19 cellular contexts compared by ENCODE assay signal in genomic region chr14:22526744-22527143, GRCh38.
A peak's percentile ranks its signal among the peaks of the same experiment; 100 is the strongest.
DNase-seq lines count a peak whose midpoint lies in the region; ATAC-seq, FAIRE-seq and TF ChIP-seq lines count a peak whose summit lies in the region.
"Had no signal": no experiment of that assay in that cellular context is flagged by ENCODE, and none has a peak within 500 bp of the region (broad histone marks: within the 10 kb centered on the region; RNA-seq: fewer than 3 reads in every experiment).

No MANE protein-coding gene starts in this region.

- no peaks in the 10 kb centered on the region for H3K9me3 Mint-ChIP-seq in activated naive CD4-positive, alpha-beta T cell treated with anti-CD3 and anti-CD28 coated beads, Interleukin-2, amount 10 ng/mL, durations not matched to agents 7 days and 5 days
- H3K9me3 Mint-ChIP-seq in activated T-helper 2 cell treated with anti-CD3 and anti-CD28 coated beads, Interferon-gamma antibody, Interleukin-2, Interleukin-4, amounts not matched to agents 10 μg/mL and 5 μg/mL and 100 μg/mL, durations not matched to agents 14 hours and 24 hours and 36 hours = no peaks in the 10 kb centered on the region
- H3K9me3 Mint-ChIP-seq: brain, nephron progenitor cell had no signal

- H3K36me3 ChIP-seq in spleen = no peaks in the 10 kb centered on the region
- H3K36me3 ChIP-seq: upper lobe of left lung had no signal

- intact Hi-C loops in activated T-helper 2 cell treated with anti-CD3 and anti-CD28 coated beads, Interferon-gamma antibody, Interleukin-2, Interleukin-4, amounts not matched to agents 10 μg/mL and 5 μg/mL and 100 μg/mL, durations not matched to agents 14 hours and 24 hours and 36 hours (cut with micrococcal nuclease) = no loop called here
- intact Hi-C loops in spleen (cut with DNase I; ENCODE audit: low total_unique reads) = no loop called here

- ATAC-seq in GM18519 (IDR thresholded peaks at IDR 0.05; ENCODE audit: low FRiP score, unreplicated experiment) (no peak), GM18873 (IDR thresholded peaks at IDR 0.05; ENCODE audit: low FRiP score, unreplicated experiment) (no peak)
- ATAC-seq: HCT116, sciatic nerve had no signal

- peak overlapping the region in 2 of 8 donors; percentile 12 to 15 for H3K4me3 ChIP-seq in spleen
- H3K4me3 ChIP-seq: upper lobe of left lung had no signal

- TF ChIP-seq POLR2A in spleen (IDR thresholded peaks at IDR 0.05) = no peak

- WGBS in spleen, 5 donors = 62 to 91% (median 74%) methylated on average over 1 of the region's 1 CpG

- H3K4me1 ChIP-seq in spleen = peaks cover 5 to 86% (median 32%) of the 10 kb centered on the region in 6 donors
- H3K4me1 ChIP-seq: upper lobe of left lung had no signal

- CTCF ChIA-PET in activated naive CD4-positive, alpha-beta T cell treated with anti-CD3 and anti-CD28 coated beads, Interleukin-2, amount 10 ng/mL, durations not matched to agents 7 days and 5 days (lab: Charles Lee) = interaction anchor here (0.9 to 2.4 kb wide), 11 partner anchors 10 to 530 kb away, joined by 3 to 11 read pairs (median 4); no protein-coding TSS in a partner anchor

- no peak for DNase-seq in activated naive CD4-positive, alpha-beta T cell treated with anti-CD3 and anti-CD28 coated beads, Interleukin-2, amount 10 ng/mL, durations not matched to agents 7 days and 5 days
- DNase-seq in activated naive CD4-positive, alpha-beta T cell (lab: John Stamatoyannopoulos, UW) = no peak
- DNase-seq in GM19239 (ENCODE audit: insufficient read length, low spot score) (no peak), spleen (no peak), NCI-H146 (lab: John Stamatoyannopoulos, UW) (no peak)
- DNase-seq in activated T-helper 2 cell treated with anti-CD3 and anti-CD28 coated beads, Interferon-gamma antibody, Interleukin-2, Interleukin-4, amounts not matched to agents 10 μg/mL and 5 μg/mL and 100 μg/mL, durations not matched to agents 14 hours and 24 hours and 36 hours (ENCODE audit: low spot score) = no peak
- DNase-seq: glutamatergic neuron, NCI-H1092, NCI-H2029 treated with DMSO at 0.1 percent for 48 hours, NCI-H345, nephron progenitor cell, SIG-M5, upper lobe of left lung had no signal

- peaks cover 92% of the 10 kb centered on the region for H3K36me3 Mint-ChIP-seq in activated naive CD4-positive, alpha-beta T cell treated with anti-CD3 and anti-CD28 coated beads, Interleukin-2, amount 10 ng/mL, durations not matched to agents 7 days and 5 days
- H3K36me3 Mint-ChIP-seq in activated T-helper 2 cell treated with anti-CD3 and anti-CD28 coated beads, Interferon-gamma antibody, Interleukin-2, Interleukin-4, amounts not matched to agents 10 μg/mL and 5 μg/mL and 100 μg/mL, durations not matched to agents 14 hours and 24 hours and 36 hours (ENCODE audit: low read depth) = peaks cover 95% of the 10 kb centered on the region
- H3K36me3 Mint-ChIP-seq: brain had no signal

- H3K4me3 Mint-ChIP-seq in activated naive CD4-positive, alpha-beta T cell treated with anti-CD3 and anti-CD28 coated beads, Interleukin-2, amount 10 ng/mL, durations not matched to agents 7 days and 5 days = peak overlapping the region; percentile 80
- H3K4me3 Mint-ChIP-seq in activated T-helper 2 cell treated with anti-CD3 and anti-CD28 coated beads, Interferon-gamma antibody, Interleukin-2, Interleukin-4, amounts not matched to agents 10 μg/mL and 5 μg/mL and 100 μg/mL, durations not matched to agents 14 hours and 24 hours and 36 hours (ENCODE audit: low read depth) = peak overlapping the region; percentile 78
- H3K4me3 Mint-ChIP-seq: brain, nephron progenitor cell had no signal

- H3K27me3 ChIP-seq in spleen (replicated peaks in 1 of 7) = no peaks in the 10 kb centered on the region
- H3K27me3 ChIP-seq: upper lobe of left lung had no signal

- TF ChIP-seq CTCF in spleen (IDR thresholded peaks at IDR 0.05 in 8 of 11, conservative IDR thresholded peaks at IDR 0.05 in 3 of 11) = no peak

- peak; percentile 84 for FAIRE-seq in GM19239 (lab: Jason Lieb, UNC)
- FAIRE-seq: colon had no signal

- H3K27ac Mint-ChIP-seq in activated naive CD4-positive, alpha-beta T cell treated with anti-CD3 and anti-CD28 coated beads, Interleukin-2, amount 10 ng/mL, durations not matched to agents 7 days and 5 days = peak overlapping the region; percentile 93
- peak overlapping the region; percentile 93 for H3K27ac Mint-ChIP-seq in activated T-helper 2 cell treated with anti-CD3 and anti-CD28 coated beads, Interferon-gamma antibody, Interleukin-2, Interleukin-4, amounts not matched to agents 10 μg/mL and 5 μg/mL and 100 μg/mL, durations not matched to agents 14 hours and 24 hours and 36 hours
- H3K27ac Mint-ChIP-seq: nephron progenitor cell had no signal

- H3K27ac ChIP-seq in spleen = peak overlapping the region in 6 of 8 donors; percentile 17 to 90 (median 78)

- no peaks in the 10 kb centered on the region for H3K9me3 ChIP-seq in spleen
- H3K9me3 ChIP-seq: upper lobe of left lung had no signal

- peaks cover 91% of the 10 kb centered on the region for H3K4me1 Mint-ChIP-seq in activated naive CD4-positive, alpha-beta T cell treated with anti-CD3 and anti-CD28 coated beads, Interleukin-2, amount 10 ng/mL, durations not matched to agents 7 days and 5 days
- peaks cover 89% of the 10 kb centered on the region for H3K4me1 Mint-ChIP-seq in activated T-helper 2 cell treated with anti-CD3 and anti-CD28 coated beads, Interferon-gamma antibody, Interleukin-2, Interleukin-4, amounts not matched to agents 10 μg/mL and 5 μg/mL and 100 μg/mL, durations not matched to agents 14 hours and 24 hours and 36 hours (ENCODE audit: low read depth)

- H3K27me3 Mint-ChIP-seq in activated naive CD4-positive, alpha-beta T cell treated with anti-CD3 and anti-CD28 coated beads, Interleukin-2, amount 10 ng/mL, durations not matched to agents 7 days and 5 days = no peaks in the 10 kb centered on the region
- H3K27me3 Mint-ChIP-seq in activated T-helper 2 cell treated with anti-CD3 and anti-CD28 coated beads, Interferon-gamma antibody, Interleukin-2, Interleukin-4, amounts not matched to agents 10 μg/mL and 5 μg/mL and 100 μg/mL, durations not matched to agents 14 hours and 24 hours and 36 hours (ENCODE audit: low read depth) = no peaks in the 10 kb centered on the region
- H3K27me3 Mint-ChIP-seq: brain had no signal
